In genomic region chr12:121519227-121519626, GRCh38 we compare ENCODE assay signal across 26 cellular contexts.
"Had no signal": no experiment of that assay in that cellular context is flagged by ENCODE, and none has a peak within 500 bp of the region (broad histone marks: within the 10 kb centered on the region; RNA-seq: fewer than 3 reads in every experiment).

No MANE protein-coding gene starts in this region.

- H3K4me1 ChIP-seq: parathyroid adenoma, stomach, transverse colon had no signal

- DNase-seq: hippocampal formation; left colon; left lung; mesendoderm; naive thymus-derived CD4-positive, alpha-beta T cell; occipital lobe; stimulated activated CD4-positive, alpha-beta T cell treated with anti-CD3 and anti-CD28 coated beads, Interleukin-12 subunit alpha, Interleukin-12 subunit beta, amount 100 ng/mL, for 4 hours; stimulated activated CD4-positive, alpha-beta T cell treated with anti-CD3 and anti-CD28 coated beads, Interleukin-15, amount 100 ng/mL, for 24 hours; stimulated activated CD4-positive, alpha-beta T cell treated with anti-CD3 and anti-CD28 coated beads, Interleukin-2, amount 100 ng/mL, for 24 hours; stimulated activated CD4-positive, alpha-beta T cell treated with anti-CD3 and anti-CD28 coated beads, Interleukin-4, amount 100 ng/mL, for 1 hour; stimulated activated naive B cell treated with anti-CD40 and anti-IgM and Interleukin-4, amounts not matched to agents 10 μg/mL and 1 μg/mL and 100 μg/mL, for 72 hours; stimulated activated naive CD8-positive, alpha-beta T cell treated with anti-CD3 and anti-CD28 coated beads, Interleukin-15, Interleukin-2, amounts not matched to agents 100 U/mL and 50 U/mL, for 24 hours; stomach; thyroid gland; transverse colon; upper lobe of left lung had no signal

- H3K4me3 ChIP-seq: left lung, lung, right atrium auricular region, skin epidermis, stomach, testis, thyroid gland, transverse colon, upper lobe of left lung, vagina had no signal

- H2AFZ ChIP-seq: parathyroid adenoma had no signal

- H3K9ac ChIP-seq: parathyroid adenoma had no signal

- ATAC-seq: left colon; naive thymus-derived CD4-positive, alpha-beta T cell; natural killer cell treated with Interleukin-12 subunit alpha and Interleukin-12 subunit beta and Interleukin-15 and Interleukin-18, amount 100 ng/mL, for 72 hours; sciatic nerve; stimulated activated naive B cell treated with anti-CD40 and anti-IgM and Interleukin-4, amounts not matched to agents 10 μg/mL and 1 μg/mL and 100 μg/mL, for 72 hours; stimulated activated naive CD8-positive, alpha-beta T cell treated with anti-CD3 and anti-CD28 coated beads, Interleukin-15, Interleukin-2, amounts not matched to agents 100 U/mL and 50 U/mL, for 24 hours had no signal

- H3K36me3 ChIP-seq: left lung, neutrophil, right atrium auricular region, thyroid gland, transverse colon, vagina had no signal

- H3K27me3 ChIP-seq: left lung, neutrophil, right atrium auricular region, stomach, testis, thyroid gland, transverse colon, upper lobe of left lung, vagina had no signal

- H3K27ac ChIP-seq: left lung, neutrophil, parathyroid adenoma, right atrium auricular region, skin epidermis, stomach, testis, thyroid gland, transverse colon, vagina had no signal

- FAIRE-seq: keratinocyte had no signal

- H3K9me3 ChIP-seq: left lung, neutrophil, right atrium auricular region, stomach, testis, thyroid gland, transverse colon, upper lobe of left lung, vagina had no signal
